In genomic region chr1:100543640-100544039, GRCh38 we compare ENCODE assay signal across 8 cellular contexts. TPM values are rescaled to one million over a fixed set of nuclear protein-coding genes. Genes with fewer than 3 reads are reported as not detected.
A peak's percentile ranks its signal among the peaks of the same experiment; 100 is the strongest.
DNase-seq lines count a peak whose midpoint lies in the region; ATAC-seq and TF ChIP-seq lines count a peak whose summit lies in the region.

No MANE protein-coding gene starts in this region.

- no peak for TF ChIP-seq POLR2A in gastroesophageal sphincter (IDR thresholded peaks at IDR 0.05)

- peak; percentile 57 for DNase-seq in CD1c-positive myeloid dendritic cell (ENCODE audit: extremely low spot score)
- peak; percentile 50 for DNase-seq in SK-MEL-5 (ENCODE audit: low read depth, low spot score)
- peak; percentile 67 for DNase-seq in kidney tubule cell (ENCODE audit: low spot score)
- no peak for DNase-seq in activated gamma-delta T cell (lab: John Stamatoyannopoulos, UW)
- DNase-seq in hepatic stellate cell (ENCODE audit: low spot score), result no peak

- in situ Hi-C loops in SK-MEL-5 (cut with HindIII; ENCODE audit: low pct_unique_long_range_greater_than_20kb, low sequenced_read_pairs), result no loop called here

- H3K27me3 ChIP-seq in gastroesophageal sphincter, result peaks cover 39% of the 10 kb centered on the region

- ATAC-seq in GM18519 (IDR thresholded peaks at IDR 0.05; ENCODE audit: low FRiP score, unreplicated experiment), result peak; percentile 68
- peak; percentile 40 for ATAC-seq in HG03108 (IDR thresholded peaks at IDR 0.05; ENCODE audit: unreplicated experiment)
- ATAC-seq in gastroesophageal sphincter, result no peak

- peaks cover 5 to 15% (median 12%) of the 10 kb centered on the region in 3 donors for H3K4me1 ChIP-seq in gastroesophageal sphincter

- TF ChIP-seq EP300 in gastroesophageal sphincter (IDR thresholded peaks at IDR 0.05), result no peak

- no peak for TF ChIP-seq CTCF in gastroesophageal sphincter (IDR thresholded peaks at IDR 0.05)

- H3K9me3 ChIP-seq in gastroesophageal sphincter, result no peaks in the 10 kb centered on the region

- H3K36me3 ChIP-seq in gastroesophageal sphincter, result no peaks in the 10 kb centered on the region

- no peak overlapping the region for H3K27ac ChIP-seq in gastroesophageal sphincter

- 50 to 70% methylated on average over 1 to 2 of the region's 2 CpGs for WGBS in gastroesophageal sphincter (ENCODE audit: low coverage in 1 of 2), 2 donors

- no peak overlapping the region for H3K4me3 ChIP-seq in gastroesophageal sphincter

RNA-seq across cellular contexts. Expression of gene GPR88, which starts 5.7 kb away (rescaled TPM):
- total RNA-seq in SK-MEL-5 (2014; rRNA removed; shearing (Covaris generic)), result not detected in 2 replicates
- polyA plus RNA-seq in SK-MEL-5 (2015; cell fraction: cytosol; rRNA removed), result not detected in 2 replicates
- not detected in 2 replicates for polyA plus RNA-seq in SK-MEL-5 (2015; cell fraction: nucleus; rRNA removed)
- total RNA-seq in gastroesophageal sphincter, result 1 to 10 TPM in 1 of 4 donors, under 1 TPM in 3; 0.30 to 2.3 (median 0.57) TPM

Comparison
In these comparisons a context has a peak if more than half of its experiments do, and no peak if none do; other contexts are left out.
1. DNase-seq: peak in CD1c-positive myeloid dendritic cell (single experiment), SK-MEL-5 (single experiment) and kidney tubule cell (single experiment); none in activated gamma-delta T cell (single experiment) and hepatic stellate cell (single experiment).